ENCODE assay signal across 31 cellular contexts in the genomic region with DNA sequence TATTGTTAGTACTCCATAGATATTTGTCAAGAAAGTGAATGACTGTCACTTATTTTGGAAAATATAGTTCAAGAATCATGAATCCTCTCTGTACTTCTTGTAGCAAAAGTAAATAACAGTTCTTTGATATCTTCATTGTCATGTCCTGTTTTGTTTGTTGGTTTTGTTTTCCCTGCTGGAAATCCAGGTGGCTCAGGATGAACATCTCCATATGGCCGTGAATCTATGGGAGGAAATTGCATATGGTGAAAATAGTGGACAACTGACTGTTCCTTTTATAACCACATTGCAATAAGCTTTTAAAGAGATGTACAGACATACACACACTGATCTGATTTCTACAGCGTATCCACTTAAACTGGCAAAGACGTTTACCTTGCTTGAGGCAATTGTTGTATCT.
"Had no signal": no experiment of that assay in that cellular context is flagged by ENCODE, and none has a peak within 500 bp of the region (broad histone marks: within the 10 kb centered on the region; RNA-seq: fewer than 3 reads in every experiment).

No MANE protein-coding gene starts in this region.

- DNase-seq: activated B cell treated with CpG ODN at 0.5 μM for 24 hours; activated CD4-positive, alpha-beta memory T cell treated with anti-CD3 and anti-CD28 coated beads for 36 hours; activated CD4-positive, alpha-beta T cell treated with anti-CD3 and anti-CD28 coated beads for 4 hours; activated CD4-positive, alpha-beta T cell treated with anti-CD3 and anti-CD28 coated beads, Interleukin-2, amount 10 ng/mL, durations not matched to agents 24 days and 14 days; activated CD4-positive, alpha-beta T cell treated with anti-CD3 and anti-CD28 coated beads, Interleukin-2, amount 50 U/mL, for 1 hour; activated CD4-positive, alpha-beta T cell treated with anti-CD3 and anti-CD28 coated beads, Interleukin-2, amount 50 U/mL, for 4 hours; activated CD4-positive, CD25-positive, alpha-beta regulatory T cell treated with anti-CD3 and anti-CD28 coated beads, Interleukin-2, amount 50 U/mL, for 72 hours; activated CD8-positive, alpha-beta memory T cell treated with anti-CD3 and anti-CD28 coated beads for 24 hours; activated CD8-positive, alpha-beta memory T cell treated with anti-CD3 and anti-CD28 coated beads, Interleukin-2, amount 10 ng/mL, durations not matched to agents 7 days and 5 days; activated CD8-positive, alpha-beta memory T cell treated with anti-CD3 and anti-CD28 coated beads, Interleukin-2, amount 50 U/mL, for 48 hours; activated CD8-positive, alpha-beta T cell treated with anti-CD3 and anti-CD28 coated beads, Interleukin-2, amount 10 ng/mL, durations not matched to agents 7 days and 5 days; activated effector memory CD4-positive, alpha-beta T cell treated with Interleukin-2 at 50 U/mL for 16 hours; activated gamma-delta T cell; activated naive CD4-positive, alpha-beta T cell treated with anti-CD3 and anti-CD28 coated beads, Interleukin-2, amount 10 ng/mL, durations not matched to agents 7 days and 5 days; activated naive CD4-positive, alpha-beta T cell treated with Interleukin-2 at 50 U/mL for 16 hours; activated naive CD8-positive, alpha-beta T cell treated with anti-CD3 and anti-CD28 coated beads, Interleukin-2, amount 10 ng/mL, durations not matched to agents 7 days and 5 days; activated naive CD8-positive, alpha-beta T cell treated with anti-CD3 and anti-CD28 coated beads, Interleukin-2, amount 50 U/mL, for 24 hours; activated T-cell treated with anti-CD3 and anti-CD28 coated beads, Interleukin-2, amount 50 U/mL, for 24 hours; activated T-cell treated with anti-CD3 and anti-CD28 coated beads, Interleukin-2, amount 50 U/mL, for 48 hours; amygdala; anterior cingulate cortex; colonic mucosa; T-helper 2 cell; T-helper 9 cell had no signal

- H3K27ac Mint-ChIP-seq: activated B cell treated with CpG ODN at 0.5 μM for 24 hours; activated CD4-positive, alpha-beta memory T cell treated with anti-CD3 and anti-CD28 coated beads for 36 hours; activated CD4-positive, alpha-beta T cell treated with anti-CD3 and anti-CD28 coated beads, Interleukin-2, amount 10 ng/mL, durations not matched to agents 24 days and 14 days; activated CD8-positive, alpha-beta memory T cell treated with anti-CD3 and anti-CD28 coated beads, Interleukin-2, amount 10 ng/mL, durations not matched to agents 7 days and 5 days; activated CD8-positive, alpha-beta T cell treated with anti-CD3 and anti-CD28 coated beads, Interleukin-2, amount 10 ng/mL, durations not matched to agents 7 days and 5 days; activated naive CD4-positive, alpha-beta T cell treated with anti-CD3 and anti-CD28 coated beads, Interleukin-2, amount 10 ng/mL, durations not matched to agents 7 days and 5 days; activated naive CD4-positive, alpha-beta T cell treated with anti-CD3 and anti-CD28 coated beads, Interleukin-2, amount 50 U/mL, for 24 hours; activated naive CD8-positive, alpha-beta T cell; activated naive CD8-positive, alpha-beta T cell treated with anti-CD3 and anti-CD28 coated beads, Interleukin-2, amount 10 ng/mL, durations not matched to agents 7 days and 5 days; activated naive CD8-positive, alpha-beta T cell treated with anti-CD3 and anti-CD28 coated beads, Interleukin-2, amount 50 U/mL, for 24 hours; activated T-cell treated with anti-CD3 and anti-CD28 coated beads, Interleukin-2, amount 50 U/mL, for 24 hours; activated T-helper 2 cell treated with anti-CD3 and anti-CD28 coated beads, Interferon-gamma antibody, Interleukin-2, Interleukin-4, amounts not matched to agents 10 μg/mL and 5 μg/mL and 100 μg/mL, durations not matched to agents 14 hours and 24 hours and 36 hours; brain; T-helper 1 cell treated with Interleukin-12 subunit alpha and Interleukin-12 subunit beta and Interleukin-4 antibody, amounts not matched to agents 30 μg/mL and 1 μg/mL, for 36 hours; T-helper 2 cell treated with Interferon-gamma antibody and Interleukin-4, amounts not matched to agents 5 μg/mL and 100 μg/mL, for 36 hours had no signal

- H3K4me1 Mint-ChIP-seq: activated B cell treated with CpG ODN at 0.5 μM for 24 hours; activated CD4-positive, alpha-beta T cell treated with anti-CD3 and anti-CD28 coated beads, Interleukin-2, amount 10 ng/mL, durations not matched to agents 24 days and 14 days; activated CD8-positive, alpha-beta memory T cell treated with anti-CD3 and anti-CD28 coated beads, Interleukin-2, amount 10 ng/mL, durations not matched to agents 7 days and 5 days; activated naive CD4-positive, alpha-beta T cell treated with anti-CD3 and anti-CD28 coated beads, Interleukin-2, amount 10 ng/mL, durations not matched to agents 7 days and 5 days; activated naive CD4-positive, alpha-beta T cell treated with anti-CD3 and anti-CD28 coated beads, Interleukin-2, amount 50 U/mL, for 24 hours; activated naive CD8-positive, alpha-beta T cell treated with anti-CD3 and anti-CD28 coated beads, Interleukin-2, amount 10 ng/mL, durations not matched to agents 7 days and 5 days; activated naive CD8-positive, alpha-beta T cell treated with anti-CD3 and anti-CD28 coated beads, Interleukin-2, amount 50 U/mL, for 24 hours; brain; central memory CD8-positive, alpha-beta T cell had no signal

- H3K9me3 Mint-ChIP-seq: activated naive CD8-positive, alpha-beta T cell treated with anti-CD3 and anti-CD28 coated beads, Interleukin-2, amount 50 U/mL, for 24 hours; brain had no signal

- H3K4me3 Mint-ChIP-seq: activated B cell treated with CpG ODN at 0.5 μM for 24 hours; activated CD4-positive, alpha-beta memory T cell treated with anti-CD3 and anti-CD28 coated beads for 36 hours; activated CD4-positive, alpha-beta T cell treated with anti-CD3 and anti-CD28 coated beads, Interleukin-2, amount 10 ng/mL, durations not matched to agents 24 days and 14 days; activated CD8-positive, alpha-beta memory T cell treated with anti-CD3 and anti-CD28 coated beads, Interleukin-2, amount 10 ng/mL, durations not matched to agents 7 days and 5 days; activated CD8-positive, alpha-beta T cell treated with anti-CD3 and anti-CD28 coated beads, Interleukin-2, amount 10 ng/mL, durations not matched to agents 7 days and 5 days; activated naive CD4-positive, alpha-beta T cell treated with anti-CD3 and anti-CD28 coated beads, Interleukin-2, amount 10 ng/mL, durations not matched to agents 7 days and 5 days; activated naive CD4-positive, alpha-beta T cell treated with anti-CD3 and anti-CD28 coated beads, Interleukin-2, amount 50 U/mL, for 24 hours; activated naive CD8-positive, alpha-beta T cell; activated naive CD8-positive, alpha-beta T cell treated with anti-CD3 and anti-CD28 coated beads, Interleukin-2, amount 10 ng/mL, durations not matched to agents 7 days and 5 days; activated naive CD8-positive, alpha-beta T cell treated with anti-CD3 and anti-CD28 coated beads, Interleukin-2, amount 50 U/mL, for 24 hours; activated T-cell treated with anti-CD3 and anti-CD28 coated beads, Interleukin-2, amount 50 U/mL, for 24 hours; brain; central memory CD8-positive, alpha-beta T cell; T-helper 1 cell treated with Interleukin-12 subunit alpha and Interleukin-12 subunit beta and Interleukin-4 antibody, amounts not matched to agents 30 μg/mL and 1 μg/mL, for 36 hours; T-helper 2 cell treated with Interferon-gamma antibody and Interleukin-4, amounts not matched to agents 5 μg/mL and 100 μg/mL, for 36 hours had no signal

- H3K27me3 Mint-ChIP-seq: activated B cell treated with CpG ODN at 0.5 μM for 24 hours; activated CD4-positive, alpha-beta memory T cell treated with anti-CD3 and anti-CD28 coated beads for 36 hours; activated CD4-positive, alpha-beta T cell treated with anti-CD3 and anti-CD28 coated beads, Interleukin-2, amount 10 ng/mL, durations not matched to agents 24 days and 14 days; activated CD8-positive, alpha-beta memory T cell treated with anti-CD3 and anti-CD28 coated beads, Interleukin-2, amount 10 ng/mL, durations not matched to agents 7 days and 5 days; activated naive CD4-positive, alpha-beta T cell treated with anti-CD3 and anti-CD28 coated beads, Interleukin-2, amount 10 ng/mL, durations not matched to agents 7 days and 5 days; activated naive CD4-positive, alpha-beta T cell treated with anti-CD3 and anti-CD28 coated beads, Interleukin-2, amount 50 U/mL, for 24 hours; activated naive CD8-positive, alpha-beta T cell; activated naive CD8-positive, alpha-beta T cell treated with anti-CD3 and anti-CD28 coated beads, Interleukin-2, amount 10 ng/mL, durations not matched to agents 7 days and 5 days; activated naive CD8-positive, alpha-beta T cell treated with anti-CD3 and anti-CD28 coated beads, Interleukin-2, amount 50 U/mL, for 24 hours; activated T-cell treated with anti-CD3 and anti-CD28 coated beads, Interleukin-2, amount 50 U/mL, for 24 hours; brain; central memory CD8-positive, alpha-beta T cell had no signal

- H3K36me3 Mint-ChIP-seq: activated CD4-positive, alpha-beta memory T cell treated with anti-CD3 and anti-CD28 coated beads for 36 hours; activated CD8-positive, alpha-beta memory T cell treated with anti-CD3 and anti-CD28 coated beads, Interleukin-2, amount 10 ng/mL, durations not matched to agents 7 days and 5 days; activated naive CD4-positive, alpha-beta T cell treated with anti-CD3 and anti-CD28 coated beads, Interleukin-2, amount 10 ng/mL, durations not matched to agents 7 days and 5 days; activated naive CD4-positive, alpha-beta T cell treated with anti-CD3 and anti-CD28 coated beads, Interleukin-2, amount 50 U/mL, for 24 hours; activated naive CD8-positive, alpha-beta T cell; activated naive CD8-positive, alpha-beta T cell treated with anti-CD3 and anti-CD28 coated beads, Interleukin-2, amount 10 ng/mL, durations not matched to agents 7 days and 5 days; brain had no signal
